13 cellular contexts compared by ENCODE assay signal in the genomic region with DNA sequence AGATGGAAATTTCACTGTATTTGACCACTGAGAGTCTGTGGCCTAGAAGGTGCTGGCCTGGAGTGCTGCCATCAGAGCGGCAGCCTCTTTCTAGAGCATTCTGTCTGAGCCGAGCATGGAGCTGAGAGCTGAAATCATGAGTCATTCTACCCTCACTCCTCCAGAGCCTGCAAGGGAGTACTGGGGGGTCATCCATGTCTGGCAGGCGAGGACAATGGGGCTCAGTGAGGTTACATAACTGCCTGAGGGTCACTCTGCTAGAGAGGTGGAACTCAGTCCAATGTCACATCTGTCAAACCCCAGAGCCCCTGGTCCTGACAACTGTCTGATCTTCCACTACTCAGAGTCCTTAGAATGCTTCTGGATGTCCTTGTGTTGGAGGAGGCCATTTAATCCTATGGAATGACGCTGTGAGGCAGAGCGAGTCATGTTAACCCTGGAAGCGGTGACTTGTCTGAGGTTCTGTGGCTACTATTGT.
DNase-seq lines count a peak whose midpoint lies in the region; ATAC-seq, FAIRE-seq and TF ChIP-seq lines count a peak whose summit lies in the region.
"Had no signal": no experiment of that assay in that cellular context is flagged by ENCODE, and none has a peak within 500 bp of the region (broad histone marks: within the 10 kb centered on the region; RNA-seq: fewer than 3 reads in every experiment).

No MANE protein-coding gene starts in this region.

- TF ChIP-seq CTCF in HCT116 (IDR thresholded peaks at IDR 0.05 in 2 of 3, conservative IDR thresholded peaks at IDR 0.05 in 1 of 3; ENCODE audit: borderline replicate concordance in 1 of 3, insufficient read depth in 1 of 3, low read depth in 2 of 3, low read length in 2 of 3), result no peak
- TF ChIP-seq CTCF in lower lobe of right lung (IDR thresholded peaks at IDR 0.05), result no peak

- H3K4me3 Mint-ChIP-seq in activated naive CD8-positive, alpha-beta T cell, result peak overlapping the region; percentile 35

- DNase-seq in AG08395 (ENCODE audit: low spot score), result peak; percentile 74
- no peak for DNase-seq in HCT116 (ENCODE audit: low read depth, low spot score)
- peak; percentile 62 for DNase-seq in hepatic stellate cell (ENCODE audit: low spot score)
- DNase-seq in lower lobe of right lung, result no peak
- no peak for DNase-seq in HTR-8/SVneo (ENCODE audit: insufficient read length, low spot score)
- DNase-seq in Right ventricle myocardium inferior (ENCODE audit: missing footprints), result no peak
- DNase-seq: activated gamma-delta T cell; DMS 273 treated with DMSO at 0.1 percent for 48 hours; gastrocnemius medialis; NCI-H2029 treated with DMSO at 0.1 percent for 48 hours; stimulated activated CD4-positive, alpha-beta T cell treated with anti-CD3 and anti-CD28 coated beads, Interleukin-4, amount 100 ng/mL, for 1 hour had no signal

- H3K4me2 ChIP-seq in HCT116 (ENCODE audit: low read length), result peak overlapping the region; percentile 47

- ATAC-seq in HCT116 (no peak), lower lobe of right lung (no peak), HG03175 (IDR thresholded peaks at IDR 0.05; ENCODE audit: unreplicated experiment) (no peak), Right ventricle myocardium inferior (no peak)
- ATAC-seq: gastrocnemius medialis had no signal

- no peaks in the 10 kb centered on the region for H3K27me3 Mint-ChIP-seq in activated naive CD8-positive, alpha-beta T cell

- H3K9me3 Mint-ChIP-seq in activated naive CD8-positive, alpha-beta T cell (ENCODE audit: low read depth), result no peaks in the 10 kb centered on the region

- H3K27me3 ChIP-seq in HCT116 (ENCODE audit: insufficient read depth, low read length), result no peaks in the 10 kb centered on the region
- H3K27me3 ChIP-seq in lower lobe of right lung (ENCODE audit: low read depth), result no peaks in the 10 kb centered on the region
- H3K27me3 ChIP-seq: gastrocnemius medialis had no signal

- H3K36me3 ChIP-seq in HCT116 (ENCODE audit: control insufficient read depth in 1 of 2, insufficient read depth in 2 of 2, low read length in 2 of 2) (no peaks in the 10 kb centered on the region), lower lobe of right lung (no peaks in the 10 kb centered on the region)
- H3K36me3 ChIP-seq: gastrocnemius medialis had no signal

- peaks cover 29% of the 10 kb centered on the region for H3K4me1 Mint-ChIP-seq in activated naive CD8-positive, alpha-beta T cell (ENCODE audit: low read depth)

- CTCF ChIA-PET in HCT116 (lab: Charles Lee), result no interaction called here

- POLR2A ChIA-PET in HCT116 (lab: Charles Lee), result no interaction called here

- H3K9me3 ChIP-seq in HCT116 (ENCODE audit: control insufficient read depth in 1 of 2, insufficient read depth in 1 of 2, low read depth in 1 of 2, low read length in 2 of 2) (no peaks in the 10 kb centered on the region), lower lobe of right lung (no peaks in the 10 kb centered on the region)
- H3K9me3 ChIP-seq: gastrocnemius medialis had no signal

- peak overlapping the region; percentile 64 for H3K27ac Mint-ChIP-seq in activated naive CD8-positive, alpha-beta T cell

- H3K27ac ChIP-seq in HCT116 (ENCODE audit: low read depth, low read length), result peak overlapping the region; percentile 26; the same call in 1 of the 2 replicates
- no peak overlapping the region for H3K27ac ChIP-seq in lower lobe of right lung
- H3K27ac ChIP-seq: gastrocnemius medialis had no signal

- BruUV-seq in HCT116 (replicated peaks; lab: Mats Ljungman, UMichigan), result no TSS peak

- no peaks in the 10 kb centered on the region for H4K20me1 ChIP-seq in HCT116 (ENCODE audit: insufficient read depth)

- no peak overlapping the region for H3K9ac ChIP-seq in HCT116 (ENCODE audit: low read length)

- H3K4me1 ChIP-seq in HCT116 (ENCODE audit: control insufficient read depth in 1 of 2, insufficient read depth in 2 of 2, low read length in 2 of 2) (peaks cover 8 to 31% of the 10 kb centered on the region in 2 experiments), lower lobe of right lung (peaks cover 6% of the 10 kb centered on the region)

- TF ChIP-seq RAD21 in HCT116 (IDR thresholded peaks at IDR 0.05; ENCODE audit: low read depth), result no peak

- no peak for FAIRE-seq in HTR-8/SVneo (lab: Jason Lieb, UNC)

- RAD21 ChIA-PET in HCT116 (lab: Charles Lee; ENCODE audit: low non-redundant PET in 1 of 2, low total read pairs in 2 of 2, uncharacterized antibody in 2 of 2, unreplicated experiment in 2 of 2), result no interaction called here

- intact Hi-C loops in HCT116 (cut with micrococcal nuclease) (no loop called here), lower lobe of right lung (cut with DNase I) (no loop called here), Right ventricle myocardium inferior (cut with DNase I) (no loop called here)

- H2AFZ ChIP-seq in HCT116 (ENCODE audit: low read depth, low read length, poor library complexity, severe bottlenecking), result peak overlapping the region; percentile 61

- no peak overlapping the region for H3K4me3 ChIP-seq in HCT116 (replicated peaks in 1 of 2; ENCODE audit: low read depth in 1 of 2, low read length in 2 of 2)
- H3K4me3 ChIP-seq in lower lobe of right lung, result no peak overlapping the region
- H3K4me3 ChIP-seq: gastrocnemius medialis had no signal

- H3K79me2 ChIP-seq in HCT116 (ENCODE audit: insufficient read depth, low read length), result peaks cover 6% of the 10 kb centered on the region

- H3K36me3 Mint-ChIP-seq in activated naive CD8-positive, alpha-beta T cell, result no peaks in the 10 kb centered on the region

- no peak for TF ChIP-seq POLR2A in HCT116 (IDR thresholded peaks at IDR 0.05; ENCODE audit: borderline replicate concordance, extremely low read depth, insufficient read depth, insufficient read length)

- no peaks in the 10 kb centered on the region for H3K9me2 ChIP-seq in HCT116 (ENCODE audit: insufficient read depth)

TF ChIP-seq in HCT116, 20 proteins besides CTCF, POLR2A, EP300 and RAD21:
- TF ChIP-seq FOSL1 (IDR thresholded peaks at IDR 0.05; ENCODE audit: low read depth) (peak; percentile 52), CEBPB (IDR thresholded peaks at IDR 0.05; ENCODE audit: low read depth) (no peak), EGR1 (IDR thresholded peaks at IDR 0.05; ENCODE audit: low read depth) (no peak), TCF7L2 (IDR thresholded peaks at IDR 0.05; ENCODE audit: borderline replicate concordance, extremely low read depth, insufficient read depth, insufficient read length) (no peak), JUND (IDR thresholded peaks at IDR 0.05) (no peak; the same call in 1 of the 2 replicates), SIN3A (IDR thresholded peaks at IDR 0.05; ENCODE audit: low read depth) (no peak), CBX3 (IDR thresholded peaks at IDR 0.05; ENCODE audit: low read depth) (no peak), POLR2AphosphoS5 (IDR thresholded peaks at IDR 0.05; ENCODE audit: low read depth, low read length) (no peak), EZH2 (IDR thresholded peaks at IDR 0.05) (no peak), SP1 (IDR thresholded peaks at IDR 0.05; ENCODE audit: low read depth) (peak; percentile 30; the same call in 1 of the 2 replicates)

Comparison
In these comparisons a context has a peak if more than half of its experiments do, and no peak if none do; other contexts are left out.
1. DNase-seq: peak in AG08395 (single experiment) and hepatic stellate cell (single experiment); none in HCT116 (single experiment), lower lobe of right lung (single experiment), HTR-8/SVneo (single experiment) and Right ventricle myocardium inferior (single experiment).